Comparison of ENCODE assay signal across 8 cellular contexts in the genomic region with DNA sequence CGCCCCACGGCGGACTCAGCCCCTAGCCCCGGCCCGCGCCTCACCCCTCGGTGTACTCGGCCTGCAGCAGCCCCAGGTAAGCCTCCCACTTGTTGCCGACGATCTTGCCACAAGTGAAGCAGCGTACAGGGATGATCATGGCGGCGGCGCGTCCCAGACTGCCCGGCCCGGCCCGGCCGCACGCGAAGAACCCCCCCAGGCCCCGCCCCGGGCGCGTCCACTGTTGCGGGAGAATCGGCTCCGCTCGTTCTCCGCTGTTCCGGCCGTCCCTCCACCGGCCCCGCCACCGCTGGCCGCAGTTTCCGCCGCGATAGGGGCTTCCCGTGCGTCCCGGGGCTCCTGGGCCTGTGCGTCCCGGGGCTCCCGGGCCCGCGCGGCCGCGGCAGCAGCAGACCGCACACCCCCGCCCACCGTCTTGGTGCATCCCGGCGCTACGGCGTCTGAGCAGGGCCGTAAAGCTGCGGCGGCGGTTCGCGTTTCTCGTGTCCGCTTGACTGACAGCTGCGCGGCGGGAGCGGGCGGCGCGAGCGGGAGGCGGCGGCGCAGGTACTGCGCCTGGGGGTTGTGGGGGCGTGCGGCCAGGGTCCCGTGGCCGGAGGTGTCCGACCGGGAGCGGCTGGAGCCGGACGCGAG. TPM values are rescaled to one million over a fixed set of nuclear protein-coding genes. Genes with fewer than 3 reads are reported as not detected.
A peak's percentile ranks its signal among the peaks of the same experiment; 100 is the strongest.
DNase-seq lines count a peak whose midpoint lies in the region; ATAC-seq and TF ChIP-seq lines count a peak whose summit lies in the region.

A gene (minus strand): TSS at position 160 of the 633 bp plus-strand sequence. CDS start 21 bp downstream, at position 139.
A gene with protein sequence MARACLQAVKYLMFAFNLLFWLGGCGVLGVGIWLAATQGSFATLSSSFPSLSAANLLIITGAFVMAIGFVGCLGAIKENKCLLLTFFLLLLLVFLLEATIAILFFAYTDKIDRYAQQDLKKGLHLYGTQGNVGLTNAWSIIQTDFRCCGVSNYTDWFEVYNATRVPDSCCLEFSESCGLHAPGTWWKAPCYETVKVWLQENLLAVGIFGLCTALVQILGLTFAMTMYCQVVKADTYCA (plus strand): TSS at position 483 of the 633 bp plus-strand sequence. CDS start 7,453 bp downstream, outside the sequence.

- TF ChIP-seq POLR2A in prostate gland (IDR thresholded peaks at IDR 0.05) = peak; percentile 84

- no peaks in the 10 kb centered on the region for H3K27me3 Mint-ChIP-seq in T-helper 17 cell

- under 1% methylated on average over 51 of the region's 87 CpGs for WGBS in prostate gland

- peak within 1 kb of the TSS; percentile 85 for H3K4me3 Mint-ChIP-seq in T-helper 17 cell

- peak within 1 kb of the TSS; percentile 97 for H3K27ac ChIP-seq in left ventricle myocardium inferior (replicated peaks)
- peak within 1 kb of the TSS; percentile 89 to 90 for H3K27ac ChIP-seq in prostate gland
- H3K27ac ChIP-seq in upper lobe of right lung = peak within 1 kb of the TSS; percentile 97

- no peaks in the 10 kb centered on the region for H3K36me3 Mint-ChIP-seq in T-helper 17 cell (ENCODE audit: low read depth)

- DNase-seq in GM12864 (ENCODE audit: low read depth) = peak; percentile 55
- DNase-seq in HFF-Myc (ENCODE audit: extremely low read depth, low read depth) = peak; percentile 62
- peak; percentile 74 for DNase-seq in NCI-H1048 (lab: John Stamatoyannopoulos, UW)
- peak; percentile 75 to 84 (median 81) for DNase-seq in T-helper 17 cell
- DNase-seq in amniotic stem cell (lab: John Stamatoyannopoulos, UW) = peak; percentile 86
- DNase-seq in left ventricle myocardium inferior = peak; percentile 93
- peak; percentile 83 for DNase-seq in prostate gland (ENCODE audit: low spot score)
- DNase-seq in upper lobe of right lung = peak; percentile 96

- intact Hi-C loops in left ventricle myocardium inferior (cut with micrococcal nuclease) = no loop called here
- intact Hi-C loops in prostate gland (cut with DNase I) = loop anchor here (10.0 kb wide), 1 partner anchor 622 kb away; no protein-coding TSS in a partner anchor
- intact Hi-C loops in upper lobe of right lung (cut with DNase I) = no loop called here

- H3K27ac Mint-ChIP-seq in T-helper 17 cell = peak within 1 kb of the TSS; percentile 75

- H3K4me1 Mint-ChIP-seq in T-helper 17 cell = peaks cover 20% of the 10 kb centered on the region

- peaks cover 97% of the 10 kb centered on the region for H3K4me1 ChIP-seq in left ventricle myocardium inferior
- H3K4me1 ChIP-seq in prostate gland (replicated peaks) = peaks cover 20% of the 10 kb centered on the region
- peaks cover 47% of the 10 kb centered on the region for H3K4me1 ChIP-seq in upper lobe of right lung

- peaks cover 32% of the 10 kb centered on the region for H3K36me3 ChIP-seq in left ventricle myocardium inferior
- H3K36me3 ChIP-seq in prostate gland = peaks cover 4 to 6% of the 10 kb centered on the region in 2 donors
- peaks cover 33% of the 10 kb centered on the region for H3K36me3 ChIP-seq in upper lobe of right lung

- TF ChIP-seq CTCF in GM12864 (IDR thresholded peaks at IDR 0.05; ENCODE audit: low read depth, low read length, missing control alignments) = no peak
- TF ChIP-seq CTCF in HFF-Myc (IDR thresholded peaks at IDR 0.05; ENCODE audit: low read depth, low read length, missing control alignments) = no peak
- TF ChIP-seq CTCF in left ventricle myocardium inferior (IDR thresholded peaks at IDR 0.05; ENCODE audit: borderline replicate concordance) = no peak
- TF ChIP-seq CTCF in prostate gland (IDR thresholded peaks at IDR 0.05) = peak in 2 of 4 experiments; percentile 19 to 34
- no peak for TF ChIP-seq CTCF in upper lobe of right lung (IDR thresholded peaks at IDR 0.05)

- no peaks in the 10 kb centered on the region for H3K9me3 ChIP-seq in T-helper 17 cell (ENCODE audit: control insufficient read depth, low read length, poor library complexity, severe bottlenecking)
- no peaks in the 10 kb centered on the region for H3K9me3 ChIP-seq in left ventricle myocardium inferior (replicated peaks)
- no peaks in the 10 kb centered on the region for H3K9me3 ChIP-seq in prostate gland
- no peaks in the 10 kb centered on the region for H3K9me3 ChIP-seq in upper lobe of right lung

- peak within 1 kb of the TSS; percentile 98 for H3K4me3 ChIP-seq in GM12864 (ENCODE audit: low read depth, low read length)
- peak within 1 kb of the TSS; percentile 98 for H3K4me3 ChIP-seq in HFF-Myc (replicated peaks; ENCODE audit: low read depth, low read length)
- peak within 1 kb of the TSS; percentile 97 for H3K4me3 ChIP-seq in left ventricle myocardium inferior
- peak within 1 kb of the TSS; percentile 82 to 94 for H3K4me3 ChIP-seq in prostate gland
- peak within 1 kb of the TSS; percentile 100 for H3K4me3 ChIP-seq in upper lobe of right lung

- H3K27me3 ChIP-seq in left ventricle myocardium inferior (ENCODE audit: low read depth) (no peaks in the 10 kb centered on the region), prostate gland (replicated peaks; ENCODE audit: insufficient read depth) (no peaks in the 10 kb centered on the region), upper lobe of right lung (no peaks in the 10 kb centered on the region)

- ATAC-seq in T-helper 17 cell = peak; percentile 88
- ATAC-seq in upper lobe of right lung = peak; percentile 67

RNA-seq across cellular contexts. Expression of the first gene that starts in this region (rescaled TPM):
- 10 to 100 TPM; 38.5 to 40.5 TPM for total RNA-seq in T-helper 17 cell
- 226 TPM for total RNA-seq in left ventricle myocardium inferior
- 10 to 100 TPM; 64.5 to 91.1 TPM for total RNA-seq in prostate gland
- total RNA-seq in upper lobe of right lung = 138 TPM

RNA-seq across cellular contexts. Expression of the second gene that starts in this region (rescaled TPM):
- total RNA-seq in T-helper 17 cell (1 to 10 TPM; 2.1 to 3.0 TPM), left ventricle myocardium inferior (33.0 TPM), prostate gland (10 to 100 TPM; 48.8 to 94.9 TPM), upper lobe of right lung (167 TPM)

Comparison
In these comparisons a context has a peak if more than half of its experiments do, and no peak if none do; other contexts are left out.
1. Peak in every context shown above with its lines: DNase-seq, ATAC-seq, H3K4me3 ChIP-seq and H3K27ac ChIP-seq.